9 cellular contexts compared by ENCODE assay signal in genomic region chr7:114988755-114989154, GRCh38.
DNase-seq lines count a peak whose midpoint lies in the region; ATAC-seq, FAIRE-seq and TF ChIP-seq lines count a peak whose summit lies in the region.
"Had no signal": no experiment of that assay in that cellular context is flagged by ENCODE, and none has a peak within 500 bp of the region (broad histone marks: within the 10 kb centered on the region; RNA-seq: fewer than 3 reads in every experiment).

No MANE protein-coding gene starts in this region.

- H3K79me2 ChIP-seq in astrocyte (ENCODE audit: insufficient read depth, low read length) = no peaks in the 10 kb centered on the region
- H3K79me2 ChIP-seq in MM.1S (ENCODE audit: low read length) = peaks cover 70% of the 10 kb centered on the region

- intact Hi-C loops in heart right ventricle (cut with DNase I) = loop anchor here in 6 of 10 donors (5.0 to 10.0 kb wide), 3 partner anchors 56 to 66 kb away; partner anchors contain the start of gene MDFIC (in 5 of the 6)

- H2AFZ ChIP-seq in astrocyte (ENCODE audit: low read depth, low read length) = no peak overlapping the region
- no peak overlapping the region for H2AFZ ChIP-seq in MM.1S (ENCODE audit: low read length)

- no peak overlapping the region for H3K4me3 Mint-ChIP-seq in astrocyte (ENCODE audit: unreplicated experiment)
- no peak overlapping the region for H3K4me3 Mint-ChIP-seq in WTC11

- H3K9me3 Mint-ChIP-seq in astrocyte (ENCODE audit: unreplicated experiment) (no peaks in the 10 kb centered on the region), WTC11 (peaks cover 4% of the 10 kb centered on the region)

- H3K4me1 ChIP-seq in astrocyte (ENCODE audit: insufficient read depth, low read length) = peaks cover 15% of the 10 kb centered on the region
- peaks cover 8 to 67% (median 50%) of the 10 kb centered on the region in 9 donors for H3K4me1 ChIP-seq in heart right ventricle
- H3K4me1 ChIP-seq in skeletal muscle satellite cell (ENCODE audit: control insufficient read depth, insufficient read depth, low read length) = peaks cover 35% of the 10 kb centered on the region
- H3K4me1 ChIP-seq in MM.1S (ENCODE audit: low read length) = peaks cover 10% of the 10 kb centered on the region; the same call in 1 of the 2 replicates

- no peaks in the 10 kb centered on the region for H3K9me3 ChIP-seq in astrocyte (ENCODE audit: insufficient read depth, low read depth, low read length)
- H3K9me3 ChIP-seq in heart right ventricle = peaks cover 0 to 12% (median 0%) of the 10 kb centered on the region in 11 donors
- H3K9me3 ChIP-seq in skeletal muscle satellite cell (replicated peaks; ENCODE audit: low read length) = no peaks in the 10 kb centered on the region
- no peaks in the 10 kb centered on the region for H3K9me3 ChIP-seq in MM.1S (replicated peaks; ENCODE audit: insufficient read depth, low read length)

- POLR2A ChIA-PET in WTC11 (lab: Charles Lee) = no interaction called here

- H3K9me2 ChIP-seq in MM.1S (replicated peaks; ENCODE audit: insufficient read depth, low read length) = no peaks in the 10 kb centered on the region

- H3K4me3 ChIP-seq in astrocyte (ENCODE audit: insufficient read depth, low read depth, low read length) = no peak overlapping the region
- H3K4me3 ChIP-seq in heart right ventricle = peak overlapping the region in 1 of 10 donors; percentile 19
- no peak overlapping the region for H3K4me3 ChIP-seq in skeletal muscle satellite cell (ENCODE audit: low read length)
- H3K4me3 ChIP-seq in MM.1S (ENCODE audit: low read length) = no peak overlapping the region

- H3F3A ChIP-seq in MM.1S (ENCODE audit: insufficient read depth, low read length) = peaks cover 7% of the 10 kb centered on the region; the same call in 1 of the 2 replicates

- H3K4me2 ChIP-seq in astrocyte (ENCODE audit: low read length) (peak overlapping the region; percentile 61), skeletal muscle satellite cell (ENCODE audit: low read length) (peak overlapping the region; percentile 21), MM.1S (ENCODE audit: low read depth, low read length) (no peak overlapping the region)

- peak; percentile 97 for FAIRE-seq in H54 (lab: Jason Lieb, UNC)
- peak; percentile 77 for FAIRE-seq in astrocyte (lab: Jason Lieb, UNC)

- H3K36me3 Mint-ChIP-seq in astrocyte (ENCODE audit: low read depth, unreplicated experiment) (peaks cover 4% of the 10 kb centered on the region), WTC11 (peaks cover 6% of the 10 kb centered on the region; the same call in 1 of the 2 replicates)

- DNase-seq in H54 (ENCODE audit: insufficient read length, low spot score) (peak; percentile 4), astrocyte (ENCODE audit: low read depth) (peak; percentile 80), heart right ventricle (peak; percentile 54 to 71), NAMALWA (ENCODE audit: low spot score) (no peak), WTC11 (ENCODE audit: low spot score) (no peak), MM.1S (no peak), GDM1 (lab: John Stamatoyannopoulos, UW) (no peak)
- DNase-seq: SIG-M5 had no signal

- H3K9ac ChIP-seq in astrocyte (ENCODE audit: low read length) (no peak overlapping the region), skeletal muscle satellite cell (ENCODE audit: low read depth, low read length) (no peak overlapping the region), MM.1S (ENCODE audit: low read length) (no peak overlapping the region)

- no peak for TF ChIP-seq POLR2A in H54 (IDR thresholded peaks at IDR 0.05; ENCODE audit: low read depth, low read length)

- H3K27me3 Mint-ChIP-seq in astrocyte (ENCODE audit: low read depth, unreplicated experiment) = no peaks in the 10 kb centered on the region
- no peaks in the 10 kb centered on the region for H3K27me3 Mint-ChIP-seq in WTC11 (ENCODE audit: low read depth)

- CTCF ChIA-PET in WTC11 (lab: Charles Lee) = no interaction called here

- H3K27me3 ChIP-seq in astrocyte (ENCODE audit: insufficient read depth, low read length) (no peaks in the 10 kb centered on the region), heart right ventricle (no peaks in the 10 kb centered on the region), skeletal muscle satellite cell (ENCODE audit: control insufficient read depth, insufficient read depth, low read length) (no peaks in the 10 kb centered on the region), MM.1S (replicated peaks; ENCODE audit: insufficient read depth, low read length) (no peaks in the 10 kb centered on the region)

- H3K27ac ChIP-seq in astrocyte (ENCODE audit: low read depth, low read length) (peak overlapping the region; percentile 8), heart right ventricle (peak overlapping the region in 9 of 10 donors; percentile 60 to 83 (median 66)), MM.1S (ENCODE audit: low read length) (no peak overlapping the region)

- H3K27ac Mint-ChIP-seq in astrocyte (ENCODE audit: unreplicated experiment) = no peak overlapping the region
- H3K27ac Mint-ChIP-seq in WTC11 = no peak overlapping the region

- peaks cover 16% of the 10 kb centered on the region for H3K4me1 Mint-ChIP-seq in astrocyte (ENCODE audit: low read depth, unreplicated experiment)
- peaks cover 21% of the 10 kb centered on the region for H3K4me1 Mint-ChIP-seq in WTC11

- peaks cover 9% of the 10 kb centered on the region for H4K20me1 ChIP-seq in astrocyte (ENCODE audit: insufficient read depth, low read length)
- H4K20me1 ChIP-seq in MM.1S (ENCODE audit: insufficient read depth, low read length) = no peaks in the 10 kb centered on the region

- ATAC-seq in heart right ventricle = peak; percentile 33 to 91 (median 77)
- no peak for ATAC-seq in WTC11

- WGBS in heart right ventricle, 2 donors = 29 to 40% methylated on average over 2 of the region's 2 CpGs

- TF ChIP-seq CTCF in astrocyte (IDR thresholded peaks at IDR 0.05; ENCODE audit: insufficient read depth, low read depth, low read length) = no peak
- TF ChIP-seq CTCF in heart right ventricle (IDR thresholded peaks at IDR 0.05) = no peak
- no peak for TF ChIP-seq CTCF in WTC11 (IDR thresholded peaks at IDR 0.05)
- TF ChIP-seq CTCF in MM.1S (IDR thresholded peaks at IDR 0.05; ENCODE audit: low read length) = no peak

- H3K36me3 ChIP-seq in astrocyte (ENCODE audit: insufficient read depth, low read length) = no peaks in the 10 kb centered on the region
- H3K36me3 ChIP-seq in heart right ventricle = peaks cover 0 to 5% (median 0%) of the 10 kb centered on the region in 9 donors
- H3K36me3 ChIP-seq in skeletal muscle satellite cell (ENCODE audit: insufficient read depth, low read length) = peaks cover 3% of the 10 kb centered on the region
- peaks cover 29% of the 10 kb centered on the region for H3K36me3 ChIP-seq in MM.1S (replicated peaks; ENCODE audit: insufficient read depth, low read length)

TF ChIP-seq in WTC11, 78 proteins besides CTCF, POLR2A, EP300 and RAD21:
- TF ChIP-seq PREB (CRISPR knock-in tag; IDR thresholded peaks at IDR 0.05; ENCODE audit: borderline replicate concordance) = no peak
- no peak for TF ChIP-seq MAX (CRISPR knock-in tag; IDR thresholded peaks at IDR 0.05)
- no peak for TF ChIP-seq ARID4B (CRISPR knock-in tag; IDR thresholded peaks at IDR 0.05; ENCODE audit: borderline replicate concordance)
- TF ChIP-seq ZNF121 (CRISPR knock-in tag; IDR thresholded peaks at IDR 0.05) = no peak

Comparison
In these comparisons a context has a peak if more than half of its experiments do, and no peak if none do; other contexts are left out.
1. DNase-seq: peak in H54 (single experiment), astrocyte (single experiment) and heart right ventricle (2 of 2); none in NAMALWA (single experiment), WTC11 (single experiment), MM.1S (single experiment) and GDM1 (single experiment).